1 cellular context compared by ENCODE assay signal in the genomic region with DNA sequence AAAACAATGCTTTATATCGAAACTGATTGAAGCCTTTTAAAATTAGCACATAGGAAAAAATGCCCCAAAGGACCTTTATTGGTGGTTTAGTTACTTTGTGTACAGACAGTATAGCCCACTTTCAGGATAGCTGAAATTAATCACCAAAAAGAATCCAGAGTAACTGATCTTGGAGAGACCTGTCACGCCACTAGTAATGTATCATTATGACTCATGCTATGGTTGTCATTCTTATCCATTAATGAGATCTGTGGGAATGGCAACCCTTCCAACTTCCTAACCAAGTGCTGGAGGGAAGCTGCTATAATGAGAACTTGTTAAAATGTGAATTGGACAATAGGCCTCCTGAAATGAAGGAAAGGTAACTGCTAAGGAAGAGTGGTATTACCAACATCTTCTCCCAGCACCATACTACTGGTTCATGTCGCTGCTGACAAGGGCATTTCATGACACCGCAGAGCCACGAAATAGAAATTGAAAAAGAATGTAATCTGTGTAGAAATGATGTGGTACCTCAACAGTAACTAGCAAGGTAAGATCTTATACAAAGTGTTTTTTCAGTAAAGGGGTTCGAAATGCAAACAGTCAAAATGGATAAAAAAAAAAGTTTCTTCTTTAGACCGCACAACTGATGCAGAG.
A peak's percentile ranks its signal among the peaks of the same experiment; 100 is the strongest.
TF ChIP-seq lines count a peak whose summit lies in the region.

No MANE protein-coding gene starts in this region.

TF ChIP-seq in HEK293, 187 proteins besides CTCF, POLR2A, EP300 and RAD21 (continued from another document):
- peak; percentile 26; the same call in 1 of the 2 replicates for TF ChIP-seq ZBTB17 (tag by site-specific recombination; IDR thresholded peaks at IDR 0.05)
- TF ChIP-seq ZXDB (tag by site-specific recombination; IDR thresholded peaks at IDR 0.05), result no peak
